Comparison of ENCODE assay signal across 12 cellular contexts in the genomic region with DNA sequence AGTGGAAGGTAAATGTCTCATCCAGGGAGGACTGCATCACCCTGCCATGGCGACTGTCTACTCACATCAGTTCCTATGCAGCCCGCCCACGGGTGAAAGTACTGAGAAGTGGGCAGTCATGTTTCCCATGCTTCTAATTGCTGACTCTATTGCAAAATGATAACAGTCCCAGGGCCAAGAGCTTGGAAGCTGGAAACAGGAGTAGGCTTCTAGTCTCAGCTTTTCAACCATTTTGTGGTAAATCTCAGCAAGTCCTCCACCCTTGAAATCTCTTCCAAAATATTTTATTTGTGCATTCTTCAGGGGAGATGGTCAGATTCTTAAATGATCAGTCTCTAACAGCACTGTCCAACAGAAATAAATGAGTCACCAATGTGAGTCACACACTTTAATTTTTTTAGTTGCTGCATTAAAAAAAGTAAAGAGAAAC.
A peak's percentile ranks its signal among the peaks of the same experiment; 100 is the strongest.
DNase-seq lines count a peak whose midpoint lies in the region; ATAC-seq and TF ChIP-seq lines count a peak whose summit lies in the region.
"Had no signal": no experiment of that assay in that cellular context is flagged by ENCODE, and none has a peak within 500 bp of the region (broad histone marks: within the 10 kb centered on the region; RNA-seq: fewer than 3 reads in every experiment).

No MANE protein-coding gene starts in this region.

- H3K36me3 ChIP-seq in RWPE2 (ENCODE audit: low read depth), result no peaks in the 10 kb centered on the region
- no peaks in the 10 kb centered on the region for H3K36me3 ChIP-seq in aorta (ENCODE audit: control insufficient read depth in 1 of 2, insufficient read depth in 2 of 2, low read length in 1 of 2)

- no peak overlapping the region for H3K4me3 ChIP-seq in RWPE2 (ENCODE audit: severe bottlenecking)
- no peak overlapping the region for H3K4me3 ChIP-seq in fibroblast of mammary gland (ENCODE audit: control insufficient read depth, low read depth, low read length)
- no peak overlapping the region for H3K4me3 ChIP-seq in aorta (ENCODE audit: low read length in 2 of 2)
- H3K4me3 ChIP-seq: mucosa of descending colon, testis had no signal

- peaks cover 5% of the 10 kb centered on the region for H3K27me3 ChIP-seq in RWPE2 (ENCODE audit: insufficient read depth, poor library complexity, severe bottlenecking)
- no peaks in the 10 kb centered on the region for H3K27me3 ChIP-seq in aorta (ENCODE audit: control insufficient read depth in 1 of 2, insufficient read depth in 2 of 2, low read length in 1 of 2)
- H3K27me3 ChIP-seq: testis had no signal

- H3K4me1 ChIP-seq in RWPE2 (ENCODE audit: insufficient read depth, poor library complexity, severe bottlenecking) (peaks cover 8% of the 10 kb centered on the region), aorta (ENCODE audit: control insufficient read depth in 1 of 2, insufficient read depth in 2 of 2, low read length in 2 of 2) (no peaks in the 10 kb centered on the region)
- H3K4me1 ChIP-seq: testis had no signal

- H3K27ac ChIP-seq in RWPE2 (ENCODE audit: poor library complexity, severe bottlenecking), result no peak overlapping the region
- no peak overlapping the region for H3K27ac ChIP-seq in aorta (ENCODE audit: low read depth in 1 of 2, low read length in 2 of 2)
- H3K27ac ChIP-seq: testis had no signal

- H3K9me3 ChIP-seq in RWPE2 (ENCODE audit: severe bottlenecking), result no peaks in the 10 kb centered on the region
- H3K9me3 ChIP-seq in aorta (ENCODE audit: control insufficient read depth, low read length), result no peaks in the 10 kb centered on the region
- H3K9me3 ChIP-seq: mucosa of descending colon, testis had no signal

- DNase-seq in stimulated activated CD4-positive, alpha-beta T cell treated with anti-CD3 and anti-CD28 coated beads, Interleukin-15, amount 100 ng/mL, for 24 hours, result peak; percentile 46
- DNase-seq in stimulated activated CD4-positive, alpha-beta T cell treated with anti-CD3 and anti-CD28 coated beads, Interleukin-12 subunit alpha, Interleukin-12 subunit beta, amount 100 ng/mL, for 4 hours, result no peak
- no peak for DNase-seq in RWPE2 (ENCODE audit: low spot score)
- DNase-seq in fibroblast of mammary gland (ENCODE audit: low read depth), result peak; percentile 88
- DNase-seq in aorta, result no peak
- DNase-seq in NCI-H69 (lab: John Stamatoyannopoulos, UW), result no peak
- no peak for DNase-seq in NCI-H526 treated with DMSO at 0.1 percent for 48 hours (lab: John Stamatoyannopoulos, UW)
- DNase-seq: DMS 273 treated with DMSO at 0.1 percent for 48 hours, mucosa of descending colon, NCI-H748 treated with DMSO at 0.1 percent for 48 hours, testis had no signal

- no peak for TF ChIP-seq CTCF in RWPE2 (IDR thresholded peaks at IDR 0.05; ENCODE audit: poor library complexity, severe bottlenecking)
- no peak for TF ChIP-seq CTCF in fibroblast of mammary gland (conservative IDR thresholded peaks at IDR 0.05; ENCODE audit: control insufficient read depth, insufficient read depth, low read depth, low read length)

- intact Hi-C loops in aorta (cut with DNase I), result no loop called here

- 63 to 65% methylated on average over 3 of the region's 3 CpGs for WGBS in aorta, 2 donors

- ATAC-seq in RWPE2 (ENCODE audit: low read depth), result peak; percentile 64
- peak; percentile 46 for ATAC-seq in aorta (ENCODE audit: low FRiP score)
- no peak for ATAC-seq in HG02571 (IDR thresholded peaks at IDR 0.05; ENCODE audit: unreplicated experiment)
- ATAC-seq: mucosa of descending colon had no signal

Comparison
In these comparisons a context has a peak if more than half of its experiments do, and no peak if none do; other contexts are left out.
1. DNase-seq: peak in stimulated activated CD4-positive, alpha-beta T cell treated with anti-CD3 and anti-CD28 coated beads, Interleukin-15, amount 100 ng/mL, for 24 hours (single experiment) and fibroblast of mammary gland (single experiment); none in stimulated activated CD4-positive, alpha-beta T cell treated with anti-CD3 and anti-CD28 coated beads, Interleukin-12 subunit alpha, Interleukin-12 subunit beta, amount 100 ng/mL, for 4 hours (single experiment), RWPE2 (single experiment), aorta (0 of 2), NCI-H69 (single experiment) and NCI-H526 treated with DMSO at 0.1 percent for 48 hours (single experiment).